24 cellular contexts compared by ENCODE assay signal in genomic region chr9:112850840-112851239, GRCh38. TPM values are rescaled to one million over a fixed set of nuclear protein-coding genes. Genes with fewer than 3 reads are reported as not detected.
A peak's percentile ranks its signal among the peaks of the same experiment; 100 is the strongest.
DNase-seq lines count a peak whose midpoint lies in the region; ATAC-seq, FAIRE-seq and TF ChIP-seq lines count a peak whose summit lies in the region.
"Had no signal": no experiment of that assay in that cellular context is flagged by ENCODE, and none has a peak within 500 bp of the region (broad histone marks: within the 10 kb centered on the region; RNA-seq: fewer than 3 reads in every experiment).

No MANE protein-coding gene starts in this region.

- H2AFZ ChIP-seq in H9 (ENCODE audit: low read length) = no peak overlapping the region
- H2AFZ ChIP-seq in K562 (ENCODE audit: low read depth, low read length) = no peak overlapping the region

- no peaks in the 10 kb centered on the region for H3K23me2 ChIP-seq in H9 (ENCODE audit: insufficient read length, low read depth, low read length, poor library complexity, severe bottlenecking)

- H3K27ac ChIP-seq in H9 (ENCODE audit: insufficient read length, low read depth, low read length) = no peak overlapping the region
- no peak overlapping the region for H3K27ac ChIP-seq in K562 (ENCODE audit: extremely low read depth, low read depth, low read length)
- peak overlapping the region; percentile 77 for H3K27ac ChIP-seq in neutrophil
- H3K27ac ChIP-seq: BLaER1 had no signal

- peaks cover 0 to 15% (median 0%) of the 10 kb centered on the region in 3 experiments; a peak in 3 of 7 replicates for H3K36me3 Mint-ChIP-seq in H9 (ENCODE audit: insufficient read depth in 1 of 3, low read depth in 3 of 3)

- TF ChIP-seq EP300 in K562 (IDR thresholded peaks at IDR 0.05; ENCODE audit: low read length) = no peak

- no peaks in the 10 kb centered on the region for H3K79me2 ChIP-seq in H9 (ENCODE audit: insufficient read depth, low read length)
- no peaks in the 10 kb centered on the region for H3K79me2 ChIP-seq in K562 (ENCODE audit: control insufficient read depth, insufficient read depth, low read length)

- H3K14ac ChIP-seq in H9 (ENCODE audit: insufficient read depth, low read length) = no peak overlapping the region

- no peaks in the 10 kb centered on the region for H3K9me1 ChIP-seq in K562 (ENCODE audit: control insufficient read depth, insufficient read depth, low read length)

- no peak overlapping the region for H3K23ac ChIP-seq in H9 (ENCODE audit: insufficient read length, low read depth, low read length)

- CTCF ChIA-PET in K562 (lab: Yijun Ruan, JAX; ENCODE audit: low intra/inter-chr PET ratio) = no interaction called here

- DNase-seq in H9 (no peak), K562 (ENCODE audit: extremely low read depth in 1 of 4, low spot score in 3 of 4) (no peak), mesenteric fat pad (ENCODE audit: low spot score) (peak; percentile 39), foreskin fibroblast (no peak), GOT3 (lab: John Stamatoyannopoulos, UW) (no peak)
- DNase-seq: CD4-positive, alpha-beta T cell; CD8-positive, alpha-beta memory T cell; DMS 273 treated with DMSO at 0.1 percent for 48 hours; DMS79; EL; GDM1; H7 had no signal

- no peaks in the 10 kb centered on the region for H3K79me1 ChIP-seq in H9 (ENCODE audit: insufficient read depth, low read depth, low read length, poor library complexity, severe bottlenecking)

- FAIRE-seq in K562 (lab: Jason Lieb, UNC) = no peak
- FAIRE-seq: A204.1, D721Med, GM12878, GM19239, H1 had no signal

- peak overlapping the region in 2 of 3 experiments; percentile 18 to 49; a peak in 2 of 7 replicates for H3K27ac Mint-ChIP-seq in H9
- H3K27ac Mint-ChIP-seq: B cell; CD4-positive, alpha-beta T cell had no signal

- no peak overlapping the region for H3K18ac ChIP-seq in H9 (ENCODE audit: insufficient read length, low read depth, low read length)

- ATAC-seq in K562 = 0 out of 3 replicates have a peak, but pooled peaks have one; percentile 34
- no peak for ATAC-seq in HG03097 (IDR thresholded peaks at IDR 0.05; ENCODE audit: low FRiP score, unreplicated experiment)
- ATAC-seq: GM12878, HCT116 had no signal

- TF ChIP-seq CTCF in H9 (conservative IDR thresholded peaks at IDR 0.05) (no peak), K562 (IDR thresholded peaks at IDR 0.05 in 2 of 3, conservative IDR thresholded peaks at IDR 0.05 in 1 of 3; ENCODE audit: insufficient read depth in 2 of 3, low read depth in 1 of 3, low read length in 3 of 3) (no peak), neutrophil (IDR thresholded peaks at IDR 0.05) (no peak), foreskin fibroblast (IDR thresholded peaks at IDR 0.05; ENCODE audit: low read depth, low read length) (no peak)

- H3K4me1 Mint-ChIP-seq in H9 = peaks cover 29 to 35% of the 10 kb centered on the region in 2 experiments
- H3K4me1 Mint-ChIP-seq: B cell had no signal

- no peak overlapping the region for H3K4me3 ChIP-seq in K562
- no peak overlapping the region for H3K4me3 ChIP-seq in neutrophil (ENCODE audit: low read depth in 1 of 2, low read length in 1 of 2)
- H3K4me3 ChIP-seq in foreskin fibroblast (ENCODE audit: low read depth in 1 of 2, low read length in 2 of 2) = no peak overlapping the region
- H3K4me3 ChIP-seq: BLaER1, GM12878 had no signal

- no peak overlapping the region for H4K8ac ChIP-seq in H9 (replicated peaks; ENCODE audit: insufficient read length, low read depth, low read length)

- H3K4me2 ChIP-seq in H9 (ENCODE audit: insufficient read depth, insufficient read length, low read length) (no peak overlapping the region), K562 (ENCODE audit: insufficient read depth, low read length) (no peak overlapping the region)
- H3K4me2 ChIP-seq: BLaER1 had no signal

- no peaks in the 10 kb centered on the region; a peak in 1 of 5 replicates for H3K9me3 Mint-ChIP-seq in H9
- H3K9me3 Mint-ChIP-seq: CD4-positive, alpha-beta T cell; CD8-positive, alpha-beta memory T cell had no signal

- no peak overlapping the region for H2BK12ac ChIP-seq in H9 (ENCODE audit: insufficient read length, low read depth, low read length)

- H3K36me3 ChIP-seq in K562 (ENCODE audit: control insufficient read depth, insufficient read depth, low read length) (no peaks in the 10 kb centered on the region), neutrophil (no peaks in the 10 kb centered on the region)

- H4K20me1 ChIP-seq in H9 (ENCODE audit: control insufficient read depth, insufficient read depth, insufficient read length) = no peaks in the 10 kb centered on the region
- H4K20me1 ChIP-seq in K562 (replicated peaks; ENCODE audit: control insufficient read depth, insufficient read depth, low read length) = no peaks in the 10 kb centered on the region
- H4K20me1 ChIP-seq: BLaER1 had no signal

- no peak overlapping the region for H3K56ac ChIP-seq in H9 (ENCODE audit: insufficient read length, low read depth, low read length)

- no peak overlapping the region for H2BK20ac ChIP-seq in H9 (ENCODE audit: low read depth, low read length, poor library complexity, severe bottlenecking)

- H3K27me3 ChIP-seq in H9 (ENCODE audit: insufficient read depth, low read length) = no peaks in the 10 kb centered on the region
- H3K27me3 ChIP-seq in K562 (ENCODE audit: control insufficient read depth in 2 of 2, insufficient read depth in 2 of 2, low read length in 2 of 2) = no peaks in the 10 kb centered on the region; a peak in 1 of 5 replicates
- no peaks in the 10 kb centered on the region for H3K27me3 ChIP-seq in neutrophil
- H3K27me3 ChIP-seq: BLaER1 had no signal

- H2BK15ac ChIP-seq in H9 (ENCODE audit: low read depth, low read length) = no peak overlapping the region

- no peak overlapping the region for H4K91ac ChIP-seq in H9 (ENCODE audit: insufficient read length, low read depth, low read length)

- intact Hi-C loops in K562 (cut with micrococcal nuclease) = no loop called here

- H3T11ph ChIP-seq in H9 (ENCODE audit: low read length) = no peak overlapping the region

- no peak for TF ChIP-seq RAD21 in K562 (CRISPR knock-in tag; conservative IDR thresholded peaks at IDR 0.05 in 1 of 2, IDR thresholded peaks at IDR 0.05 in 1 of 2)

- no peak overlapping the region for H3K4me3 Mint-ChIP-seq in H9
- H3K4me3 Mint-ChIP-seq: B cell; CD14-positive monocyte; CD4-positive, alpha-beta T cell; CD8-positive, alpha-beta memory T cell had no signal

- H4K5ac ChIP-seq in H9 (ENCODE audit: insufficient read length, low read depth, low read length) = no peak overlapping the region

- no peak overlapping the region for H2BK120ac ChIP-seq in H9 (ENCODE audit: low read depth, low read length, poor library complexity, severe bottlenecking)

- H3K9ac ChIP-seq in H9 (ENCODE audit: extremely low read depth, insufficient read length, low read length) (no peak overlapping the region), K562 (ENCODE audit: insufficient read depth in 1 of 2, low read depth in 2 of 2, low read length in 2 of 2) (no peak overlapping the region)
- H3K9ac ChIP-seq: BLaER1 had no signal

- POLR2A ChIA-PET in K562 (lab: Yijun Ruan, JAX) = no interaction called here

- in situ Hi-C loops in K562 (cut with MboI) = no loop called here

- no peak for TF ChIP-seq POLR2A in K562 (conservative IDR thresholded peaks at IDR 0.05)

- H3K9me3 ChIP-seq in H9 (ENCODE audit: control insufficient read depth, low read depth, low read length) (no peaks in the 10 kb centered on the region), K562 (replicated peaks; ENCODE audit: control insufficient read depth, insufficient read depth, low read depth, low read length) (no peaks in the 10 kb centered on the region), neutrophil (no peaks in the 10 kb centered on the region)
- H3K9me3 ChIP-seq: BLaER1 had no signal

- no peaks in the 10 kb centered on the region for H3K27me3 Mint-ChIP-seq in H9 (ENCODE audit: low read depth)
- H3K27me3 Mint-ChIP-seq: B cell; CD4-positive, alpha-beta T cell; CD8-positive, alpha-beta memory T cell had no signal

- no peak overlapping the region for H2BK5ac ChIP-seq in H9 (ENCODE audit: insufficient read length, low read length)

- BruUV-seq in K562 (replicated peaks; lab: Mats Ljungman, UMichigan) = no TSS peak

- H2AK5ac ChIP-seq in H9 (ENCODE audit: insufficient read length, low read length) = no peak overlapping the region

- WGBS in H9 (ENCODE audit: extremely low coverage, insufficient read length, low lambda C conversion rate) = no CpG with 5 or more reads among the region's 6 CpGs
- 40% methylated on average over 6 of the region's 6 CpGs for whole genome bisulfite sequencing in K562 (ENCODE audit: insufficient coverage, low coverage, missing lambda C conversion rate)

- H3K4me1 ChIP-seq in H9 (ENCODE audit: insufficient read depth, low read length) (peaks cover 8% of the 10 kb centered on the region; the same call in 1 of the 2 replicates), K562 (replicated peaks in 1 of 2; ENCODE audit: control insufficient read depth in 2 of 2, insufficient read depth in 2 of 2, low read length in 2 of 2) (peaks cover 0 to 5% of the 10 kb centered on the region in 2 experiments; a peak in 2 of 5 replicates), neutrophil (ENCODE audit: control insufficient read depth in 1 of 2, insufficient read depth in 1 of 2, low read depth in 1 of 2, low read length in 1 of 2) (peaks cover 36 to 46% of the 10 kb centered on the region in 2 experiments)

- H3K4ac ChIP-seq in H9 (ENCODE audit: low read depth, low read length) = no peak overlapping the region

TF ChIP-seq in K562, 482 proteins besides CTCF, POLR2A, EP300 and RAD21:
- 0 out of 2 replicates have a peak, but pooled peaks have one; percentile 30 for TF ChIP-seq FOSL1 (tag; conservative IDR thresholded peaks at IDR 0.05)
- TF ChIP-seq NR2C1 (IDR thresholded peaks at IDR 0.05) = no peak
- no peak for TF ChIP-seq NR2C1 (tag; IDR thresholded peaks at IDR 0.05)
TF ChIP-seq in K562: peak in this region for 1.

RNA-seq across cellular contexts. Expression of gene SLC46A2, which starts 39.8 kb away (rescaled TPM):
- total RNA-seq in H9 (2021) (not detected in 2 replicates), K562 (2014; rRNA removed) (not detected in 2 replicates), K562 (2014; rRNA removed; fragmentation: Illumina TruSeq; extraction: Trizol) (not detected in 2 replicates), K562 (2015; rRNA removed; fragmentation: Illumina TruSeq; extraction: Trizol) (not detected in 2 replicates), K562 (2021) (0.07 TPM in 1 of 2 replicates, not detected in the other), mesenteric fat pad (0.35 TPM)
- not detected in 2 replicates for total RNA-seq in K562 (2011; cell fraction: chromatin; rRNA removed; ENCODE audit: low replicate concordance)
- total RNA-seq in K562 (2011; cell fraction: nucleolus; rRNA removed) = not detected in 2 replicates
- not detected in 2 replicates for total RNA-seq in K562 (2011; cell fraction: nucleoplasm; rRNA removed)
- polyA plus RNA-seq in K562 (2011; rRNA removed) (not detected in 2 replicates), K562 (2014; fragmentation: Illumina TruSeq; extraction: Trizol) (not detected in 2 replicates), K562 (2014; fragmentation: Nextera tagmentation; extraction: Ambion mirVana) (not detected), K562 (2014; rRNA removed) (not detected in 2 replicates)
- not detected in 2 replicates for polyA plus RNA-seq in K562 (2011; cell fraction: cytosol; rRNA removed)
- polyA plus RNA-seq in K562 (2011; cell fraction: nucleus; rRNA removed) = not detected in 2 replicates
- polyA plus RNA-seq in K562 (2012) = 0.04 TPM in 1 of 2 replicates, not detected in the other
- polyA minus RNA-seq in K562 (2011; rRNA and poly(A)+ RNA removed) = not detected in 2 replicates
- polyA minus RNA-seq in K562 (2011; cell fraction: cytosol; rRNA and poly(A)+ RNA removed) = not detected in 2 replicates
- not detected in 2 replicates for polyA minus RNA-seq in K562 (2011; cell fraction: nucleus; rRNA and poly(A)+ RNA removed)
- total RNA-seq: B cell; CD4-positive, alpha-beta T cell; CD8-positive, alpha-beta memory T cell; GM12878; H1; H7 had no signal
- polyA plus RNA-seq: AG04450; CD8-positive, alpha-beta memory T cell; GM12878 had no signal
